9 cellular contexts compared by ENCODE assay signal in genomic region chr1:940121-941026, GRCh38. TPM values are rescaled to one million over a fixed set of nuclear protein-coding genes. Genes with fewer than 3 reads are reported as not detected.
DNase-seq lines count a peak whose midpoint lies in the region; ATAC-seq and TF ChIP-seq lines count a peak whose summit lies in the region.
"Had no signal": no experiment of that assay in that cellular context is flagged by ENCODE, and none has a peak within 500 bp of the region (broad histone marks: within the 10 kb centered on the region; RNA-seq: fewer than 3 reads in every experiment).

No MANE protein-coding gene starts in this region.

- H3K4me3 ChIP-seq in SJSA1 = peak overlapping the region; percentile 63
- H3K4me3 ChIP-seq in mucosa of rectum (ENCODE audit: low read length in 2 of 2) = peak overlapping the region in 1 of 2 donors; percentile 16
- H3K4me3 ChIP-seq: lung had no signal

- CTCF ChIA-PET in HEK293T (lab: Yijun Ruan, JAX) = interaction anchor here (0.6 to 2.3 kb wide), 8 partner anchors 11 to 162 kb away, joined by 3 to 10 read pairs (median 6); partner anchors contain the start of gene SAMD11

- DNase-seq in C1 segment of cervical spinal cord (lab: John Stamatoyannopoulos, UW) (peak in 8 of 14 donors; percentile 20 to 67 (median 40)), HEK293T (ENCODE audit: extremely low spot score) (peak; percentile 80), SJSA1 (ENCODE audit: low read depth in 1 of 2, low spot score in 2 of 2) (peak; percentile 92 to 96), epidermal melanocyte (ENCODE audit: insufficient read length, low spot score) (peak; percentile 77), activated gamma-delta T cell (lab: John Stamatoyannopoulos, UW) (no peak), SW480 (ENCODE audit: low spot score) (no peak)

- no peak for ATAC-seq in HG03108 (IDR thresholded peaks at IDR 0.05; ENCODE audit: unreplicated experiment)

- POLR2A ChIA-PET in HEK293T (lab: Yijun Ruan, JAX) = interaction anchor here (0.6 to 7.5 kb wide), 12 partner anchors 10 to 675 kb away, joined by 3 to 61 read pairs (median 6); partner anchors contain the start of genes MIB2, NOC2L and SAMD11

- H3K27ac ChIP-seq in SJSA1 = peak overlapping the region; percentile 69
- H3K27ac ChIP-seq in mucosa of rectum (ENCODE audit: low read depth in 2 of 2, low read length in 2 of 2) = peak overlapping the region; percentile 58

- H3K36me3 ChIP-seq in SJSA1 (peaks cover 72% of the 10 kb centered on the region), mucosa of rectum (ENCODE audit: control insufficient read depth in 2 of 2, insufficient read depth in 2 of 2, low read length in 2 of 2) (peaks cover 0 to 2% of the 10 kb centered on the region in 2 donors)

- H3K9me3 ChIP-seq in SJSA1 (replicated peaks) (peaks cover 10% of the 10 kb centered on the region), mucosa of rectum (ENCODE audit: control insufficient read depth in 2 of 2, low read length in 2 of 2) (no peaks in the 10 kb centered on the region)

- no peaks in the 10 kb centered on the region for H3K27me3 ChIP-seq in SJSA1 (replicated peaks)
- H3K27me3 ChIP-seq in mucosa of rectum (ENCODE audit: control insufficient read depth in 2 of 2, insufficient read depth in 2 of 2, low read length in 2 of 2) = peaks cover 35 to 51% of the 10 kb centered on the region in 2 donors

- peak overlapping the region in 1 of 2 donors; percentile 6 for H3K9ac ChIP-seq in mucosa of rectum (ENCODE audit: low read depth in 1 of 2, low read length in 2 of 2)

- H3K4me1 ChIP-seq in SJSA1 (replicated peaks) = peaks cover 85% of the 10 kb centered on the region
- H3K4me1 ChIP-seq in mucosa of rectum (ENCODE audit: control insufficient read depth in 2 of 2, insufficient read depth in 2 of 2, low read length in 2 of 2) = peaks cover 15 to 16% of the 10 kb centered on the region in 2 donors

TF ChIP-seq in HEK293T, 16 proteins besides CTCF, POLR2A, EP300 and RAD21:
- TF ChIP-seq TARDBP (IDR thresholded peaks at IDR 0.05) = peak; percentile 71
- no peak for TF ChIP-seq SP1 (IDR thresholded peaks at IDR 0.05)
- TF ChIP-seq ARNT (IDR thresholded peaks at IDR 0.05) = peak; percentile 59; the same call in 1 of the 2 replicates
- no peak for TF ChIP-seq SUZ12 (IDR thresholded peaks at IDR 0.05)
- peak; percentile 88 for TF ChIP-seq FOXM1 (IDR thresholded peaks at IDR 0.05; ENCODE audit: borderline replicate concordance)
- TF ChIP-seq, protein P1, sequence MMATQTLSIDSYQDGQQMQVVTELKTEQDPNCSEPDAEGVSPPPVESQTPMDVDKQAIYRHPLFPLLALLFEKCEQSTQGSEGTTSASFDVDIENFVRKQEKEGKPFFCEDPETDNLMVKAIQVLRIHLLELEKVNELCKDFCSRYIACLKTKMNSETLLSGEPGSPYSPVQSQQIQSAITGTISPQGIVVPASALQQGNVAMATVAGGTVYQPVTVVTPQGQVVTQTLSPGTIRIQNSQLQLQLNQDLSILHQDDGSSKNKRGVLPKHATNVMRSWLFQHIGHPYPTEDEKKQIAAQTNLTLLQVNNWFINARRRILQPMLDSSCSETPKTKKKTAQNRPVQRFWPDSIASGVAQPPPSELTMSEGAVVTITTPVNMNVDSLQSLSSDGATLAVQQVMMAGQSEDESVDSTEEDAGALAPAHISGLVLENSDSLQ (IDR thresholded peaks at IDR 0.05) = peak; percentile 88
- TF ChIP-seq CTBP1 (IDR thresholded peaks at IDR 0.05; ENCODE audit: borderline replicate concordance) = peak; percentile 9; the same call in 1 of the 2 replicates

RNA-seq across cellular contexts. Expression of gene SAMD11, which starts 16.7 kb away (rescaled TPM):
- total RNA-seq in SJSA1 (2014; rRNA removed; shearing (Covaris generic)) = 232 and 256 TPM in 2 replicates

RNA-seq across cellular contexts. Expression of gene NOC2L, which starts 18.7 kb away (rescaled TPM):
- total RNA-seq in SJSA1 (2014; rRNA removed; shearing (Covaris generic)) = 100 and 129 TPM in 2 replicates

RNA-seq across cellular contexts. Expression of gene KLHL17, which starts 20.0 kb away (rescaled TPM):
- 7.2 and 11.5 TPM in 2 replicates for total RNA-seq in SJSA1 (2014; rRNA removed; shearing (Covaris generic))

RNA-seq across cellular contexts. Expression of gene PLEKHN1, which starts 25.9 kb away (rescaled TPM):
- 0.34 TPM in 1 of 2 replicates, not detected in the other for total RNA-seq in SJSA1 (2014; rRNA removed; shearing (Covaris generic))

RNA-seq across cellular contexts. Expression of gene PERM1, which starts 41.5 kb away (rescaled TPM):
- 0.11 TPM in 1 of 2 replicates, not detected in the other for total RNA-seq in SJSA1 (2014; rRNA removed; shearing (Covaris generic))

Comparison
In these comparisons a context has a peak if more than half of its experiments do, and no peak if none do; other contexts are left out.
1. DNase-seq: peak in C1 segment of cervical spinal cord (8 of 14), HEK293T (single experiment), SJSA1 (2 of 2) and epidermal melanocyte (single experiment); none in activated gamma-delta T cell (single experiment) and SW480 (single experiment).